In the genomic region with DNA sequence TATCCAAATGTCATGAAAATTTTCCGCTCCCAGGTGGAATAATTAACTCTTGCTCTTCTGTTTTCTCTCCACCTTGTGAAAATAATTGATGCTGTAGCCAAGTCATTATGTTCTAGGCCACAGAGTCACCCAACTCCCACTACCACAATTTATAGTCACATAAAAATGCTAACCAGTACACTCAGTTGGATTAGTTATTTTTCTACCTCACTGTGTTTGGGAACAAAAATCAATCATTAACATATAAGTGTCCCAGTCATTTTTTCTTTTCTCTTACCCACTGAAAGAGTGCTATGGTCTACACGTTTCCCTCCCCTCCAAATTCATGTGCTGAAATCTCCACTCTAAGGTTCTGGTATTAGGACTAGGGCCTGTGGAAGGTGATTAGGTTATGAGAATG, we compare ENCODE assay signal across 15 cellular contexts.
DNase-seq lines count a peak whose midpoint lies in the region; ATAC-seq and TF ChIP-seq lines count a peak whose summit lies in the region.
"Had no signal": no experiment of that assay in that cellular context is flagged by ENCODE, and none has a peak within 500 bp of the region (broad histone marks: within the 10 kb centered on the region; RNA-seq: fewer than 3 reads in every experiment).

No MANE protein-coding gene starts in this region.

- ATAC-seq in sciatic nerve: no peak
- ATAC-seq: CD8-positive, alpha-beta T cell; GM23338 had no signal

- peak; percentile 39 for DNase-seq in epithelial cell of proximal tubule (ENCODE audit: low read depth)
- peak; percentile 69 for DNase-seq in left kidney (ENCODE audit: low read depth, low spot score)
- no peak for DNase-seq in osteocyte (ENCODE audit: extremely low spot score, unreplicated experiment)
- DNase-seq in sciatic nerve (ENCODE audit: low spot score): no peak
- no peak for DNase-seq in CD8-positive, alpha-beta memory T cell
- DNase-seq in ascending aorta (ENCODE audit: low spot score in 2 of 2): no peak
- DNase-seq: Caco-2; CD8-positive, alpha-beta T cell; HCEC 1CT; IMR-90 had no signal

- intact Hi-C loops in sciatic nerve (cut with DNase I) (no loop called here), ascending aorta (cut with DNase I) (no loop called here)

- H3K36me3 ChIP-seq in CD8-positive, alpha-beta memory T cell (ENCODE audit: insufficient read depth, low read length): no peaks in the 10 kb centered on the region
- no peaks in the 10 kb centered on the region for H3K36me3 ChIP-seq in ascending aorta
- H3K36me3 ChIP-seq: BLaER1 treated with 17β-estradiol and CSF1 and Interleukin-3, amounts not matched to agents 10 nM and 100 nM had no signal

- TF ChIP-seq CTCF in VCaP (conservative IDR thresholded peaks at IDR 0.05) (no peak), epithelial cell of proximal tubule (conservative IDR thresholded peaks at IDR 0.05; ENCODE audit: low read depth, low read length) (no peak), osteocyte (IDR thresholded peaks at IDR 0.05) (no peak), ascending aorta (IDR thresholded peaks at IDR 0.05) (no peak)

- H3K27me3 ChIP-seq in CD8-positive, alpha-beta memory T cell (ENCODE audit: insufficient read depth, low read length, poor library complexity, severe bottlenecking): no peaks in the 10 kb centered on the region
- no peaks in the 10 kb centered on the region for H3K27me3 ChIP-seq in ascending aorta
- H3K27me3 ChIP-seq: BLaER1 treated with 17β-estradiol and CSF1 and Interleukin-3, amounts not matched to agents 10 nM and 100 nM had no signal

- H3K4me3 Mint-ChIP-seq in osteocyte (ENCODE audit: unreplicated experiment): no peak overlapping the region
- H3K4me3 Mint-ChIP-seq in CD8-positive, alpha-beta memory T cell: no peak overlapping the region
- H3K4me3 Mint-ChIP-seq: B cell; CD8-positive, alpha-beta T cell; GM23338 had no signal

- H3K27ac ChIP-seq in VCaP (peak overlapping the region; percentile 55), ascending aorta (no peak overlapping the region)
- no peak overlapping the region for H3K27ac ChIP-seq in CD8-positive, alpha-beta memory T cell (ENCODE audit: low read depth, low read length)
- H3K27ac ChIP-seq: BLaER1 treated with 17β-estradiol and CSF1 and Interleukin-3, amounts not matched to agents 10 nM and 100 nM; HL-60 had no signal

- H3K4me1 ChIP-seq in CD8-positive, alpha-beta memory T cell (ENCODE audit: insufficient read depth, low read length): no peaks in the 10 kb centered on the region
- H3K4me1 ChIP-seq in ascending aorta: no peaks in the 10 kb centered on the region
- H3K4me1 ChIP-seq: BLaER1 treated with 17β-estradiol and CSF1 and Interleukin-3, amounts not matched to agents 10 nM and 100 nM; Caco-2 had no signal

- H3K9me3 Mint-ChIP-seq in osteocyte (ENCODE audit: unreplicated experiment): peaks cover 13% of the 10 kb centered on the region
- H3K9me3 Mint-ChIP-seq in CD8-positive, alpha-beta memory T cell: peaks cover 0 to 21% (median 2%) of the 10 kb centered on the region in 5 donors

- H3K27ac Mint-ChIP-seq in osteocyte (ENCODE audit: unreplicated experiment): peak overlapping the region; percentile 25
- no peak overlapping the region for H3K27ac Mint-ChIP-seq in CD8-positive, alpha-beta memory T cell
- H3K27ac Mint-ChIP-seq: B cell; CD8-positive, alpha-beta T cell; GM23338 had no signal

- CTCF ChIA-PET in CD8-positive, alpha-beta memory T cell (lab: Charles Lee): no interaction called here

- no peaks in the 10 kb centered on the region for H3K9me3 ChIP-seq in CD8-positive, alpha-beta memory T cell (ENCODE audit: low read length)
- H3K9me3 ChIP-seq in ascending aorta: no peaks in the 10 kb centered on the region
- H3K9me3 ChIP-seq: Caco-2 had no signal

- peaks cover 10% of the 10 kb centered on the region for H3K4me1 Mint-ChIP-seq in osteocyte (ENCODE audit: unreplicated experiment)
- H3K4me1 Mint-ChIP-seq in CD8-positive, alpha-beta memory T cell: no peaks in the 10 kb centered on the region
- H3K4me1 Mint-ChIP-seq: B cell had no signal

- peaks cover 5% of the 10 kb centered on the region for H3K27me3 Mint-ChIP-seq in osteocyte (ENCODE audit: unreplicated experiment)
- H3K27me3 Mint-ChIP-seq in CD8-positive, alpha-beta memory T cell: peaks cover 3 to 11% of the 10 kb centered on the region in 2 donors

- H3K4me3 ChIP-seq in epithelial cell of proximal tubule (ENCODE audit: low read depth, low read length): no peak overlapping the region
- H3K4me3 ChIP-seq in CD8-positive, alpha-beta memory T cell (ENCODE audit: low read length): no peak overlapping the region
- H3K4me3 ChIP-seq in ascending aorta: no peak overlapping the region
- H3K4me3 ChIP-seq: BLaER1 treated with 17β-estradiol and CSF1 and Interleukin-3, amounts not matched to agents 10 nM and 100 nM; GM23338 had no signal

- no peaks in the 10 kb centered on the region for H3K36me3 Mint-ChIP-seq in osteocyte (ENCODE audit: unreplicated experiment)
- H3K36me3 Mint-ChIP-seq in CD8-positive, alpha-beta memory T cell: no peaks in the 10 kb centered on the region
- H3K36me3 Mint-ChIP-seq: CD8-positive, alpha-beta T cell had no signal

- POLR2A ChIA-PET in CD8-positive, alpha-beta memory T cell (lab: Charles Lee): no interaction called here

Comparison
In these comparisons a context has a peak if more than half of its experiments do, and no peak if none do; other contexts are left out.
1. DNase-seq: peak in epithelial cell of proximal tubule (single experiment) and left kidney (single experiment); none in osteocyte (single experiment), sciatic nerve (single experiment), CD8-positive, alpha-beta memory T cell (0 of 5) and ascending aorta (0 of 2).